In genomic region chr17:60165976-60166375, GRCh38 we compare ENCODE assay signal across 16 cellular contexts. TPM values are rescaled to one million over a fixed set of nuclear protein-coding genes. Genes with fewer than 3 reads are reported as not detected.
DNase-seq lines count a peak whose midpoint lies in the region; ATAC-seq and TF ChIP-seq lines count a peak whose summit lies in the region.
"Had no signal": no experiment of that assay in that cellular context is flagged by ENCODE, and none has a peak within 500 bp of the region (broad histone marks: within the 10 kb centered on the region; RNA-seq: fewer than 3 reads in every experiment).

No MANE protein-coding gene starts in this region.

- TF ChIP-seq CTCF in Loucy (conservative IDR thresholded peaks at IDR 0.05; ENCODE audit: low read length) = no peak
- no peak for TF ChIP-seq CTCF in psoas muscle (IDR thresholded peaks at IDR 0.05)

- 49 to 61% (median 49%) methylated on average over 5 of the region's 5 CpGs for WGBS in psoas muscle, 3 donors

- no peaks in the 10 kb centered on the region for H4K20me1 ChIP-seq in Loucy (ENCODE audit: insufficient read depth, low read length, poor library complexity, severe bottlenecking)

- H3K9ac ChIP-seq in Loucy (ENCODE audit: low read depth, low read length, poor library complexity, severe bottlenecking) = no peak overlapping the region

- ATAC-seq in activated T-cell treated with anti-CD3 and anti-CD28 coated beads, Interleukin-2, amount 50 U/mL, for 72 hours (replicated peaks in 1 of 2) = peak; percentile 40 to 51
- peak; percentile 62 to 89 for ATAC-seq in activated naive CD4-positive, alpha-beta T cell treated with anti-CD3 and anti-CD28 coated beads, Interleukin-2, amount 50 U/mL, for 72 hours
- peak; percentile 53 for ATAC-seq in stimulated activated memory B cell treated with anti-CD40 and anti-IgM and Interleukin-4, amounts not matched to agents 10 μg/mL and 1 μg/mL and 100 μg/mL, for 72 hours
- no peak for ATAC-seq in psoas muscle
- ATAC-seq: naive thymus-derived CD4-positive, alpha-beta T cell had no signal

- H3K27me3 Mint-ChIP-seq in activated T-cell treated with anti-CD3 and anti-CD28 coated beads, Interleukin-2, amount 50 U/mL, for 72 hours (ENCODE audit: low read depth) = peaks cover 9% of the 10 kb centered on the region
- H3K27me3 Mint-ChIP-seq in activated T-cell treated with anti-CD3 and anti-CD28 coated beads, Interleukin-2, amount 50 U/mL, for 24 hours = peaks cover 8% of the 10 kb centered on the region
- peaks cover 36% of the 10 kb centered on the region for H3K27me3 Mint-ChIP-seq in stimulated activated memory B cell treated with anti-CD40 and anti-IgM and Interleukin-4, amounts not matched to agents 10 μg/mL and 1 μg/mL and 100 μg/mL, for 72 hours

- no peaks in the 10 kb centered on the region for H3K79me2 ChIP-seq in Loucy (ENCODE audit: insufficient read depth, low read length)

- DNase-seq in activated T-cell treated with anti-CD3 and anti-CD28 coated beads, Interleukin-2, amount 50 U/mL, for 72 hours = peak in 1 of 2 donors; percentile 24
- DNase-seq in activated T-cell treated with anti-CD3 and anti-CD28 coated beads, Interleukin-2, amount 50 U/mL, for 24 hours = no peak
- DNase-seq in activated naive CD4-positive, alpha-beta T cell treated with anti-CD3 and anti-CD28 coated beads, Interleukin-2, amount 50 U/mL, for 72 hours (ENCODE audit: low spot score in 2 of 2) = peak in 1 of 2 donors; percentile 59
- DNase-seq in GM19238 (ENCODE audit: insufficient read length, low spot score) (no peak), psoas muscle (no peak), substantia nigra (lab: John Stamatoyannopoulos, UW) (no peak)
- DNase-seq: activated gamma-delta T cell treated with Interleukin-2 at 50 U/mL for 16 hours; AML-193; hippocampal formation; naive thymus-derived CD4-positive, alpha-beta T cell; NCI-H524 treated with DMSO at 0.1 percent for 48 hours; T-cell had no signal

- no peaks in the 10 kb centered on the region for H3K9me2 ChIP-seq in Loucy (replicated peaks; ENCODE audit: low read depth, low read length)

- H3K4me1 ChIP-seq in Loucy (ENCODE audit: insufficient read depth, low read length, poor library complexity, severe bottlenecking) = peaks cover 42% of the 10 kb centered on the region
- peaks cover 9% of the 10 kb centered on the region for H3K4me1 ChIP-seq in psoas muscle

- no peak overlapping the region for H2AFZ ChIP-seq in Loucy (ENCODE audit: low read length)

- peaks cover 4% of the 10 kb centered on the region; the same call in 1 of the 2 replicates for H3F3A ChIP-seq in Loucy (ENCODE audit: low read depth)

- H3K9me3 ChIP-seq in Loucy (ENCODE audit: insufficient read depth, low read depth, low read length) (no peaks in the 10 kb centered on the region), psoas muscle (no peaks in the 10 kb centered on the region)

- peaks cover 40% of the 10 kb centered on the region for H3K4me1 Mint-ChIP-seq in activated T-cell treated with anti-CD3 and anti-CD28 coated beads, Interleukin-2, amount 50 U/mL, for 72 hours (ENCODE audit: low read depth)
- H3K4me1 Mint-ChIP-seq in activated T-cell treated with anti-CD3 and anti-CD28 coated beads, Interleukin-2, amount 50 U/mL, for 24 hours (ENCODE audit: low read depth) = peaks cover 23% of the 10 kb centered on the region
- peaks cover 40% of the 10 kb centered on the region for H3K4me1 Mint-ChIP-seq in stimulated activated memory B cell treated with anti-CD40 and anti-IgM and Interleukin-4, amounts not matched to agents 10 μg/mL and 1 μg/mL and 100 μg/mL, for 72 hours

- H3K4me3 Mint-ChIP-seq in activated T-cell treated with anti-CD3 and anti-CD28 coated beads, Interleukin-2, amount 50 U/mL, for 72 hours = no peak overlapping the region
- H3K4me3 Mint-ChIP-seq in activated T-cell treated with anti-CD3 and anti-CD28 coated beads, Interleukin-2, amount 50 U/mL, for 24 hours = no peak overlapping the region
- no peak overlapping the region for H3K4me3 Mint-ChIP-seq in stimulated activated memory B cell treated with anti-CD40 and anti-IgM and Interleukin-4, amounts not matched to agents 10 μg/mL and 1 μg/mL and 100 μg/mL, for 72 hours
- H3K4me3 Mint-ChIP-seq: dendritic cell treated with granulocyte-macrophage colony-stimulating factor and Interleukin-4, amounts not matched to agents 40 ng/mL and 50 ng/mL, for 4 days; naive thymus-derived CD4-positive, alpha-beta T cell; T-cell had no signal

- peak overlapping the region; percentile 35 for H3K4me2 ChIP-seq in Loucy (ENCODE audit: low read depth, low read length, poor library complexity, severe bottlenecking)
- H3K4me2 ChIP-seq: smooth muscle cell had no signal

- H3K27ac Mint-ChIP-seq in activated T-cell treated with anti-CD3 and anti-CD28 coated beads, Interleukin-2, amount 50 U/mL, for 72 hours = peak overlapping the region; percentile 36
- no peak overlapping the region for H3K27ac Mint-ChIP-seq in activated T-cell treated with anti-CD3 and anti-CD28 coated beads, Interleukin-2, amount 50 U/mL, for 24 hours
- H3K27ac Mint-ChIP-seq in activated naive CD4-positive, alpha-beta T cell treated with anti-CD3 and anti-CD28 coated beads, Interleukin-2, amount 50 U/mL, for 72 hours = no peak overlapping the region
- no peak overlapping the region for H3K27ac Mint-ChIP-seq in stimulated activated memory B cell treated with anti-CD40 and anti-IgM and Interleukin-4, amounts not matched to agents 10 μg/mL and 1 μg/mL and 100 μg/mL, for 72 hours
- H3K27ac Mint-ChIP-seq: T-cell had no signal

- H3K27ac ChIP-seq in psoas muscle (no peak overlapping the region), substantia nigra (ENCODE audit: low read depth, low read length, poor library complexity, severe bottlenecking) (no peak overlapping the region)

- H3K36me3 ChIP-seq in Loucy (ENCODE audit: insufficient read depth, low read length) (no peaks in the 10 kb centered on the region), psoas muscle (ENCODE audit: insufficient read depth in 1 of 2, low read depth in 1 of 2) (no peaks in the 10 kb centered on the region)

- H3K9me3 Mint-ChIP-seq in activated T-cell treated with anti-CD3 and anti-CD28 coated beads, Interleukin-2, amount 50 U/mL, for 72 hours = no peaks in the 10 kb centered on the region
- H3K9me3 Mint-ChIP-seq in activated T-cell treated with anti-CD3 and anti-CD28 coated beads, Interleukin-2, amount 50 U/mL, for 24 hours = no peaks in the 10 kb centered on the region
- H3K9me3 Mint-ChIP-seq in activated naive CD4-positive, alpha-beta T cell treated with anti-CD3 and anti-CD28 coated beads, Interleukin-2, amount 50 U/mL, for 72 hours = no peaks in the 10 kb centered on the region
- H3K9me3 Mint-ChIP-seq in stimulated activated memory B cell treated with anti-CD40 and anti-IgM and Interleukin-4, amounts not matched to agents 10 μg/mL and 1 μg/mL and 100 μg/mL, for 72 hours = no peaks in the 10 kb centered on the region
- H3K9me3 Mint-ChIP-seq: dendritic cell treated with granulocyte-macrophage colony-stimulating factor and Interleukin-4, amounts not matched to agents 40 ng/mL and 50 ng/mL, for 4 days; T-cell had no signal

- H3K36me3 Mint-ChIP-seq in activated T-cell treated with anti-CD3 and anti-CD28 coated beads, Interleukin-2, amount 50 U/mL, for 72 hours (ENCODE audit: insufficient read depth in 2 of 2) = peaks cover 0 to 1% of the 10 kb centered on the region in 2 donors
- no peaks in the 10 kb centered on the region for H3K36me3 Mint-ChIP-seq in activated T-cell treated with anti-CD3 and anti-CD28 coated beads, Interleukin-2, amount 50 U/mL, for 24 hours (ENCODE audit: low read depth)
- no peaks in the 10 kb centered on the region for H3K36me3 Mint-ChIP-seq in activated naive CD4-positive, alpha-beta T cell treated with anti-CD3 and anti-CD28 coated beads, Interleukin-2, amount 50 U/mL, for 72 hours
- H3K36me3 Mint-ChIP-seq in stimulated activated memory B cell treated with anti-CD40 and anti-IgM and Interleukin-4, amounts not matched to agents 10 μg/mL and 1 μg/mL and 100 μg/mL, for 72 hours = no peaks in the 10 kb centered on the region
- H3K36me3 Mint-ChIP-seq: T-cell had no signal

- no peak overlapping the region for H3K4me3 ChIP-seq in Loucy (ENCODE audit: low read length, poor library complexity, severe bottlenecking)
- H3K4me3 ChIP-seq in psoas muscle = no peak overlapping the region
- H3K4me3 ChIP-seq: smooth muscle cell had no signal

- no peaks in the 10 kb centered on the region for H3K27me3 ChIP-seq in Loucy (ENCODE audit: insufficient read depth, low read length, poor library complexity, severe bottlenecking)
- peaks cover 0 to 11% (median 0%) of the 10 kb centered on the region in 3 donors for H3K27me3 ChIP-seq in psoas muscle (ENCODE audit: insufficient read depth in 3 of 3, low read length in 2 of 3)

- intact Hi-C loops in psoas muscle (cut with DNase I) = no loop called here

RNA-seq across cellular contexts. Expression of gene CA4, which starts 16.2 kb away (rescaled TPM):
- not detected for total RNA-seq in activated T-cell treated with anti-CD3 and anti-CD28 coated beads, Interleukin-2, amount 50 U/mL, for 72 hours
- total RNA-seq in activated naive CD4-positive, alpha-beta T cell treated with anti-CD3 and anti-CD28 coated beads, Interleukin-2, amount 50 U/mL, for 72 hours = not detected
- 10 to 100 TPM in 3 of 4 donors, 1 to 10 TPM in 1; 8.9 to 13.6 (median 11.6) TPM for total RNA-seq in psoas muscle
- polyA plus RNA-seq in psoas muscle = 10 to 100 TPM; 10.2 to 16.6 (median 14.4) TPM
- total RNA-seq: naive thymus-derived CD4-positive, alpha-beta T cell; smooth muscle cell; T-cell had no signal
- polyA plus RNA-seq: naive thymus-derived CD4-positive, alpha-beta T cell had no signal

Comparison
In these comparisons a context has a peak if more than half of its experiments do, and no peak if none do; other contexts are left out.
1. ATAC-seq: peak in activated T-cell treated with anti-CD3 and anti-CD28 coated beads, Interleukin-2, amount 50 U/mL, for 72 hours (2 of 2), activated naive CD4-positive, alpha-beta T cell treated with anti-CD3 and anti-CD28 coated beads, Interleukin-2, amount 50 U/mL, for 72 hours (2 of 2) and stimulated activated memory B cell treated with anti-CD40 and anti-IgM and Interleukin-4, amounts not matched to agents 10 μg/mL and 1 μg/mL and 100 μg/mL, for 72 hours (single experiment); none in psoas muscle (0 of 4).
2. RNA of gene CA4, which starts 16.2 kb away (total RNA-seq): 8.9 to 13.6 TPM in psoas muscle; not detected in activated naive CD4-positive, alpha-beta T cell treated with anti-CD3 and anti-CD28 coated beads, Interleukin-2, amount 50 U/mL, for 72 hours and not detected in activated T-cell treated with anti-CD3 and anti-CD28 coated beads, Interleukin-2, amount 50 U/mL, for 72 hours; every median in the first group is over 4 times any median in the second.